10 cellular contexts compared by ENCODE assay signal in the genomic region with DNA sequence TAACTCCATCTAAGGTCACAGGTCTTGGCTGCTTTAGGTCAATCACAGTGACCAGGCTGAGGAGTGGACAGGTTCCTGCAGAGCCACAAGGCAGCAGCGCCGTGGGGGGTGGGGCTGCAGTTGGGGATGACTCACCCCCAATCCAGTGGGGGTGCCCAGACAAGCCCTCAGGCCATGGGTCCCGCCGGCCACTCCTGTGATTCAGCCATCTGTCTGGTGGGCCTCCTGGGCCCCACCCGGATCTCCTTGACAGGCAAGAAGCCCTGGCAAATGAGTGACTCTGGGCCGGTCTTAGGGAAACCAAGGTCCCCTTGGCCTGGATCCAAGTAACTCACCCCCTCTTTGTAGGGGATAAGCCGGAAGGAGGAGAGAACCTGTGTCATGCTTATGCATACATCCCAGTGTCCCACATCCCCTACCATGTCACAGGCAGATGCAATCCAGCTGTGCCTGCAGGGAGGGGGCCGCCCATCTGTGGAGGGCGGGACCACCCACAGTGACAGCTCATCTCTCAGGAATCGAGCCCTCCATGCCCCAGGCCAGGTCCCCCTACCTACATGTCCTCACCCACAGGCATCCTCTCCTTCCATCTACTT. TPM values are rescaled to one million over a fixed set of nuclear protein-coding genes. Genes with fewer than 3 reads are reported as not detected.
DNase-seq lines count a peak whose midpoint lies in the region; ATAC-seq, FAIRE-seq and TF ChIP-seq lines count a peak whose summit lies in the region.
"Had no signal": no experiment of that assay in that cellular context is flagged by ENCODE, and none has a peak within 500 bp of the region (broad histone marks: within the 10 kb centered on the region; RNA-seq: fewer than 3 reads in every experiment).

No MANE protein-coding gene starts in this region.

- H3K4me1 Mint-ChIP-seq in stimulated activated naive CD8-positive, alpha-beta T cell treated with anti-CD3 and anti-CD28 coated beads, Interleukin-15, amount 100 ng/mL, for 72 hours: peaks cover 17% of the 10 kb centered on the region
- H3K4me1 Mint-ChIP-seq in central memory CD8-positive, alpha-beta T cell: peaks cover 4% of the 10 kb centered on the region

- no peak overlapping the region for H3K4me3 ChIP-seq in left lung

- no peak overlapping the region for H3K27ac ChIP-seq in left lung

- no peak for TF ChIP-seq POLR2A in GM12891 (IDR thresholded peaks at IDR 0.05; ENCODE audit: low read depth, low read length)

- peaks cover 0 to 40% of the 10 kb centered on the region in 2 donors for H3K36me3 ChIP-seq in left lung

- H3K27me3 ChIP-seq in left lung: peaks cover 7 to 45% of the 10 kb centered on the region in 2 donors

- no peak for TF ChIP-seq CTCF in left lung (IDR thresholded peaks at IDR 0.05)

- no peak for FAIRE-seq in GM12891 (lab: Jason Lieb, UNC)
- FAIRE-seq: G401.6 had no signal

- peaks cover 57% of the 10 kb centered on the region for H3K27me3 Mint-ChIP-seq in stimulated activated naive CD8-positive, alpha-beta T cell treated with anti-CD3 and anti-CD28 coated beads, Interleukin-15, amount 100 ng/mL, for 72 hours
- peaks cover 34% of the 10 kb centered on the region for H3K27me3 Mint-ChIP-seq in central memory CD8-positive, alpha-beta T cell

- H3K4me3 Mint-ChIP-seq in stimulated activated naive CD8-positive, alpha-beta T cell treated with anti-CD3 and anti-CD28 coated beads, Interleukin-15, amount 100 ng/mL, for 72 hours: peak overlapping the region in 1 of 2 donors; percentile 62
- no peak overlapping the region for H3K4me3 Mint-ChIP-seq in central memory CD8-positive, alpha-beta T cell

- no peaks in the 10 kb centered on the region for H3K9me3 ChIP-seq in left lung

- H3K4me1 ChIP-seq in left lung: peaks cover 4 to 22% of the 10 kb centered on the region in 2 donors

- peaks cover 11% of the 10 kb centered on the region for H3K36me3 Mint-ChIP-seq in central memory CD8-positive, alpha-beta T cell (ENCODE audit: insufficient read depth)

- H3K9me3 Mint-ChIP-seq in stimulated activated naive CD8-positive, alpha-beta T cell treated with anti-CD3 and anti-CD28 coated beads, Interleukin-15, amount 100 ng/mL, for 72 hours: no peaks in the 10 kb centered on the region
- H3K9me3 Mint-ChIP-seq in central memory CD8-positive, alpha-beta T cell: no peaks in the 10 kb centered on the region

- ATAC-seq in stimulated activated naive CD8-positive, alpha-beta T cell treated with anti-CD3 and anti-CD28 coated beads, Interleukin-15, amount 100 ng/mL, for 72 hours: peak; percentile 6
- ATAC-seq in stimulated activated naive CD8-positive, alpha-beta T cell treated with anti-CD3 and anti-CD28 coated beads, Interleukin-15, Interleukin-2, amounts not matched to agents 100 U/mL and 50 U/mL, for 24 hours: no peak
- no peak for ATAC-seq in central memory CD8-positive, alpha-beta T cell (replicated peaks; ENCODE audit: extremely low read depth, poor library complexity, severe bottlenecking)
- ATAC-seq in left lung (peak; percentile 38), GM18502 (IDR thresholded peaks at IDR 0.05; ENCODE audit: poor library complexity, unreplicated experiment) (no peak)

- intact Hi-C loops in left lung (cut with DNase I): no loop called here

- peak overlapping the region in 1 of 2 donors; percentile 21 for H3K27ac Mint-ChIP-seq in stimulated activated naive CD8-positive, alpha-beta T cell treated with anti-CD3 and anti-CD28 coated beads, Interleukin-15, amount 100 ng/mL, for 72 hours
- H3K27ac Mint-ChIP-seq in central memory CD8-positive, alpha-beta T cell (ENCODE audit: low read depth): peak overlapping the region; percentile 7

- no peak for DNase-seq in stimulated activated naive CD8-positive, alpha-beta T cell treated with anti-CD3 and anti-CD28 coated beads, Interleukin-15, amount 100 ng/mL, for 72 hours
- no peak for DNase-seq in stimulated activated naive CD8-positive, alpha-beta T cell treated with anti-CD3 and anti-CD28 coated beads, Interleukin-15, Interleukin-2, amounts not matched to agents 100 U/mL and 50 U/mL, for 24 hours
- no peak for DNase-seq in central memory CD8-positive, alpha-beta T cell (ENCODE audit: low spot score in 2 of 2)
- DNase-seq in left lung (peak; percentile 51 to 89), NCI-H1092 (lab: John Stamatoyannopoulos, UW) (no peak), NCI-H1436 (lab: John Stamatoyannopoulos, UW) (no peak), GM12891 (ENCODE audit: insufficient read length, low spot score) (no peak)

TF ChIP-seq in GM12891, 5 proteins besides CTCF, POLR2A, EP300 and RAD21:
- no peak for TF ChIP-seq POU2F2 (IDR thresholded peaks at IDR 0.05; ENCODE audit: low read depth, low read length)
- no peak for TF ChIP-seq SPI1 (IDR thresholded peaks at IDR 0.05; ENCODE audit: low read depth, low read length)

RNA-seq across cellular contexts. Expression of gene COL7A1, which starts 0.5 kb away (rescaled TPM):
- total RNA-seq in left lung: 1 to 10 TPM; 7.2 to 9.2 TPM
- 2.1 TPM for polyA plus RNA-seq in GM12891 (2012; ENCODE audit: low read depth, missing spikeins)

RNA-seq across cellular contexts. Expression of gene UQCRC1, which starts 13.8 kb away (rescaled TPM):
- 100 to 1,000 TPM; 148 to 203 TPM for total RNA-seq in left lung
- 167 TPM for polyA plus RNA-seq in GM12891 (2012; ENCODE audit: low read depth, missing spikeins)

RNA-seq across cellular contexts. Expression of gene TMEM89, which starts 25.9 kb away (rescaled TPM):
- not detected for total RNA-seq in left lung
- not detected for polyA plus RNA-seq in GM12891 (2012; ENCODE audit: low read depth, missing spikeins)
- total RNA-seq: T-helper 1 cell treated with Interleukin-12 subunit alpha and Interleukin-12 subunit beta and Interleukin-4 antibody, amounts not matched to agents 30 ng/mL and 1 ng/mL, for 36 hours had no signal

RNA-seq across cellular contexts. Expression of gene UCN2, which starts 32.0 kb away (rescaled TPM):
- total RNA-seq in left lung: under 1 TPM in 1 of 2 donors, not detected in 1; 0.37 TPM
- 0.15 TPM for polyA plus RNA-seq in GM12891 (2012; ENCODE audit: low read depth, missing spikeins)
- total RNA-seq: T-helper 1 cell treated with Interleukin-12 subunit alpha and Interleukin-12 subunit beta and Interleukin-4 antibody, amounts not matched to agents 30 ng/mL and 1 ng/mL, for 36 hours had no signal

RNA-seq across cellular contexts. Expression of gene PFKFB4, which starts 39.0 kb away (rescaled TPM):
- total RNA-seq in left lung: 10 to 100 TPM in 1 of 2 donors, 1 to 10 TPM in 1; 7.8 to 16.1 TPM
- polyA plus RNA-seq in GM12891 (2012; ENCODE audit: low read depth, missing spikeins): 37.5 TPM

Comparison
In these comparisons a context has a peak if more than half of its experiments do, and no peak if none do; other contexts are left out.
1. ATAC-seq: peak in stimulated activated naive CD8-positive, alpha-beta T cell treated with anti-CD3 and anti-CD28 coated beads, Interleukin-15, amount 100 ng/mL, for 72 hours (single experiment) and left lung (single experiment); none in stimulated activated naive CD8-positive, alpha-beta T cell treated with anti-CD3 and anti-CD28 coated beads, Interleukin-15, Interleukin-2, amounts not matched to agents 100 U/mL and 50 U/mL, for 24 hours (single experiment), central memory CD8-positive, alpha-beta T cell (single experiment) and GM18502 (single experiment).
2. DNase-seq: peak in left lung (2 of 2); none in stimulated activated naive CD8-positive, alpha-beta T cell treated with anti-CD3 and anti-CD28 coated beads, Interleukin-15, amount 100 ng/mL, for 72 hours (0 of 2), stimulated activated naive CD8-positive, alpha-beta T cell treated with anti-CD3 and anti-CD28 coated beads, Interleukin-15, Interleukin-2, amounts not matched to agents 100 U/mL and 50 U/mL, for 24 hours (single experiment), central memory CD8-positive, alpha-beta T cell (0 of 2), NCI-H1092 (single experiment), NCI-H1436 (single experiment) and GM12891 (single experiment).